In genomic region chr12:84766375-84766774, GRCh38 we compare ENCODE assay signal across 3 cellular contexts.
TF ChIP-seq lines count a peak whose summit lies in the region.

No MANE protein-coding gene starts in this region.

TF ChIP-seq in A549, 52 proteins besides CTCF, POLR2A, EP300 and RAD21:
- TF ChIP-seq MAFK (IDR thresholded peaks at IDR 0.05; ENCODE audit: partially characterized antibody): peak; percentile 81
- TF ChIP-seq BHLHE40 (IDR thresholded peaks at IDR 0.05; ENCODE audit: low read depth, low read length): no peak
- TF ChIP-seq JUN (IDR thresholded peaks at IDR 0.05): no peak
- TF ChIP-seq HOXB5 (CRISPR knock-in tag; IDR thresholded peaks at IDR 0.05): no peak
- no peak for TF ChIP-seq TFCP2L1 (CRISPR knock-in tag; IDR thresholded peaks at IDR 0.05)

TF ChIP-seq in IMR-90, 13 proteins besides CTCF, POLR2A, EP300 and RAD21:
- TF ChIP-seq BHLHE40 (IDR thresholded peaks at IDR 0.05; ENCODE audit: low read depth, low read length): no peak
- TF ChIP-seq FOS (IDR thresholded peaks at IDR 0.05; ENCODE audit: low read depth, low read length): no peak
- no peak for TF ChIP-seq NFE2L2 (IDR thresholded peaks at IDR 0.05; ENCODE audit: low read depth, low read length)
- peak; percentile 89 for TF ChIP-seq MAFK (IDR thresholded peaks at IDR 0.05; ENCODE audit: low read depth, low read length)
- no peak for TF ChIP-seq CHD1 (IDR thresholded peaks at IDR 0.05; ENCODE audit: low read depth, low read length)
- TF ChIP-seq MXI1 (IDR thresholded peaks at IDR 0.05; ENCODE audit: borderline replicate concordance, low read depth, low read length): no peak
- TF ChIP-seq RCOR1 (IDR thresholded peaks at IDR 0.05; ENCODE audit: insufficient replicate concordance, low read length): no peak

TF ChIP-seq in H1, 55 proteins besides CTCF, POLR2A, EP300 and RAD21:
- TF ChIP-seq NRF1 (IDR thresholded peaks at IDR 0.05; ENCODE audit: low read depth, low read length) (no peak), MAFK (IDR thresholded peaks at IDR 0.05; ENCODE audit: low read depth, low read length) (peak; percentile 31; the same call in 1 of the 2 replicates)
TF ChIP-seq in H1: peak in this region for 1.
